Comparison of ENCODE assay signal across 9 cellular contexts in genomic region chr12:109714913-109715244, GRCh38. TPM values are rescaled to one million over a fixed set of nuclear protein-coding genes. Genes with fewer than 3 reads are reported as not detected.
DNase-seq lines count a peak whose midpoint lies in the region; ATAC-seq and TF ChIP-seq lines count a peak whose summit lies in the region.
"Had no signal": no experiment of that assay in that cellular context is flagged by ENCODE, and none has a peak within 500 bp of the region (broad histone marks: within the 10 kb centered on the region; RNA-seq: fewer than 3 reads in every experiment).

No MANE protein-coding gene starts in this region.

- no peaks in the 10 kb centered on the region for H3K9me3 ChIP-seq in stomach

- peak overlapping the region in 4 of 5 donors; percentile 40 to 79 (median 68) for H3K27ac ChIP-seq in stomach
- H3K27ac ChIP-seq: epithelial cell of prostate had no signal

- no peak for TF ChIP-seq EP300 in stomach (IDR thresholded peaks at IDR 0.05)

- H3K27ac Mint-ChIP-seq in activated CD4-positive, alpha-beta T cell treated with anti-CD3 and anti-CD28 coated beads, Interleukin-2, amount 10 ng/mL, durations not matched to agents 24 days and 14 days = no peak overlapping the region
- H3K27ac Mint-ChIP-seq in activated CD8-positive, alpha-beta T cell treated with anti-CD3 and anti-CD28 coated beads, Interleukin-2, amount 10 ng/mL, durations not matched to agents 7 days and 5 days = no peak overlapping the region

- no peaks in the 10 kb centered on the region for H3K9me3 Mint-ChIP-seq in activated CD4-positive, alpha-beta T cell treated with anti-CD3 and anti-CD28 coated beads, Interleukin-2, amount 10 ng/mL, durations not matched to agents 24 days and 14 days
- H3K9me3 Mint-ChIP-seq in activated CD8-positive, alpha-beta T cell treated with anti-CD3 and anti-CD28 coated beads, Interleukin-2, amount 10 ng/mL, durations not matched to agents 7 days and 5 days (ENCODE audit: insufficient read depth) = no peaks in the 10 kb centered on the region

- 12 to 33% (median 23%) methylated on average over 9 to 13 of the region's 13 CpGs for WGBS in stomach, 5 donors

- H3K27me3 Mint-ChIP-seq in activated CD4-positive, alpha-beta T cell treated with anti-CD3 and anti-CD28 coated beads, Interleukin-2, amount 10 ng/mL, durations not matched to agents 24 days and 14 days = peaks cover 62% of the 10 kb centered on the region
- peaks cover 30% of the 10 kb centered on the region for H3K27me3 Mint-ChIP-seq in activated CD8-positive, alpha-beta T cell treated with anti-CD3 and anti-CD28 coated beads, Interleukin-2, amount 10 ng/mL, durations not matched to agents 7 days and 5 days (ENCODE audit: low read depth)

- H3K4me1 Mint-ChIP-seq in activated CD4-positive, alpha-beta T cell treated with anti-CD3 and anti-CD28 coated beads, Interleukin-2, amount 10 ng/mL, durations not matched to agents 24 days and 14 days = no peaks in the 10 kb centered on the region
- peaks cover 9% of the 10 kb centered on the region for H3K4me1 Mint-ChIP-seq in activated CD8-positive, alpha-beta T cell treated with anti-CD3 and anti-CD28 coated beads, Interleukin-2, amount 10 ng/mL, durations not matched to agents 7 days and 5 days (ENCODE audit: low read depth)

- intact Hi-C loops in activated CD4-positive, alpha-beta T cell treated with anti-CD3 and anti-CD28 coated beads, Interleukin-2, amount 10 ng/mL, durations not matched to agents 24 days and 14 days (cut with micrococcal nuclease) = no loop called here
- intact Hi-C loops in stomach (cut with DNase I; ENCODE audit: low total_unique reads) = no loop called here

- POLR2A ChIA-PET in activated CD8-positive, alpha-beta T cell treated with anti-CD3 and anti-CD28 coated beads, Interleukin-2, amount 10 ng/mL, durations not matched to agents 7 days and 5 days (lab: Charles Lee) = no interaction called here

- ATAC-seq in activated CD8-positive, alpha-beta T cell treated with anti-CD3 and anti-CD28 coated beads, Interleukin-2, amount 10 ng/mL, durations not matched to agents 7 days and 5 days = no peak

- no peak for TF ChIP-seq POLR2A in stomach (IDR thresholded peaks at IDR 0.05)

- H3K4me3 ChIP-seq in kidney epithelial cell (ENCODE audit: low read depth, low read length) (peak overlapping the region; percentile 44), stomach (peak overlapping the region; percentile 66 to 88 (median 77))

- DNase-seq in activated CD4-positive, alpha-beta T cell treated with anti-CD3 and anti-CD28 coated beads, Interleukin-2, amount 10 ng/mL, durations not matched to agents 24 days and 14 days = no peak
- DNase-seq in activated CD4-positive, alpha-beta T cell treated with anti-CD3 and anti-CD28 coated beads, Interleukin-2, amount 50 U/mL, for 4 hours = no peak
- DNase-seq in activated CD8-positive, alpha-beta T cell treated with anti-CD3 and anti-CD28 coated beads, Interleukin-2, amount 10 ng/mL, durations not matched to agents 7 days and 5 days = no peak
- no peak for DNase-seq in kidney epithelial cell (ENCODE audit: low read depth)
- no peak for DNase-seq in stomach
- no peak for DNase-seq in activated CD8-positive, alpha-beta memory T cell treated with anti-CD3 and anti-CD28 coated beads for 24 hours
- no peak for DNase-seq in AG08395 (ENCODE audit: low spot score)
- DNase-seq in DMS79 treated with DMSO at 0.1 percent for 48 hours (lab: John Stamatoyannopoulos, UW) = no peak

- H3K36me3 ChIP-seq in kidney epithelial cell (ENCODE audit: control insufficient read depth, insufficient read depth, low read length) (no peaks in the 10 kb centered on the region), stomach (no peaks in the 10 kb centered on the region)

- peak overlapping the region; percentile 41 for H3K4me3 Mint-ChIP-seq in activated CD4-positive, alpha-beta T cell treated with anti-CD3 and anti-CD28 coated beads, Interleukin-2, amount 10 ng/mL, durations not matched to agents 24 days and 14 days
- peak overlapping the region; percentile 49 for H3K4me3 Mint-ChIP-seq in activated CD8-positive, alpha-beta T cell treated with anti-CD3 and anti-CD28 coated beads, Interleukin-2, amount 10 ng/mL, durations not matched to agents 7 days and 5 days

- H3K4me1 ChIP-seq in stomach = peaks cover 28 to 65% (median 52%) of the 10 kb centered on the region in 4 donors

- CTCF ChIA-PET in activated CD8-positive, alpha-beta T cell treated with anti-CD3 and anti-CD28 coated beads, Interleukin-2, amount 10 ng/mL, durations not matched to agents 7 days and 5 days (lab: Charles Lee) = interaction anchor here (1.0 to 1.4 kb wide), 2 partner anchors 117 to 142 kb away, joined by 3 to 11 read pairs; partner anchors contain the start of gene MMAB

- H3K27me3 ChIP-seq in kidney epithelial cell (ENCODE audit: control insufficient read depth, insufficient read depth, low read length) = peaks cover 74% of the 10 kb centered on the region
- peaks cover 0 to 80% (median 13%) of the 10 kb centered on the region in 3 donors for H3K27me3 ChIP-seq in stomach

- no peaks in the 10 kb centered on the region for H3K36me3 Mint-ChIP-seq in activated CD4-positive, alpha-beta T cell treated with anti-CD3 and anti-CD28 coated beads, Interleukin-2, amount 10 ng/mL, durations not matched to agents 24 days and 14 days (ENCODE audit: low read depth)
- H3K36me3 Mint-ChIP-seq in activated CD8-positive, alpha-beta T cell treated with anti-CD3 and anti-CD28 coated beads, Interleukin-2, amount 10 ng/mL, durations not matched to agents 7 days and 5 days (ENCODE audit: low read depth) = no peaks in the 10 kb centered on the region

- TF ChIP-seq CTCF in kidney epithelial cell (IDR thresholded peaks at IDR 0.05; ENCODE audit: insufficient read depth, low read length, poor library complexity, severe bottlenecking) (no peak), stomach (IDR thresholded peaks at IDR 0.05) (no peak)

RNA-seq across cellular contexts. Expression of gene FAM222A, which starts 1.3 kb away (rescaled TPM):
- 1.3 and 1.5 TPM in 2 replicates for total RNA-seq in activated CD4-positive, alpha-beta T cell treated with anti-CD3 and anti-CD28 coated beads, Interleukin-2, amount 10 ng/mL, durations not matched to agents 24 days and 14 days
- total RNA-seq in activated CD8-positive, alpha-beta T cell treated with anti-CD3 and anti-CD28 coated beads, Interleukin-2, amount 10 ng/mL, durations not matched to agents 7 days and 5 days = 1 to 10 TPM; 1.6 to 1.9 TPM
- total RNA-seq in kidney epithelial cell (0.58 and 1.1 TPM in 2 replicates), stomach (10 to 100 TPM in 1 of 5 donors, 1 to 10 TPM in 4; 1.7 to 19.7 (median 5.4) TPM)
- 1 to 10 TPM; 3.1 to 5.4 (median 3.7) TPM for polyA plus RNA-seq in stomach
